ENCODE assay signal across 20 cellular contexts in the genomic region with DNA sequence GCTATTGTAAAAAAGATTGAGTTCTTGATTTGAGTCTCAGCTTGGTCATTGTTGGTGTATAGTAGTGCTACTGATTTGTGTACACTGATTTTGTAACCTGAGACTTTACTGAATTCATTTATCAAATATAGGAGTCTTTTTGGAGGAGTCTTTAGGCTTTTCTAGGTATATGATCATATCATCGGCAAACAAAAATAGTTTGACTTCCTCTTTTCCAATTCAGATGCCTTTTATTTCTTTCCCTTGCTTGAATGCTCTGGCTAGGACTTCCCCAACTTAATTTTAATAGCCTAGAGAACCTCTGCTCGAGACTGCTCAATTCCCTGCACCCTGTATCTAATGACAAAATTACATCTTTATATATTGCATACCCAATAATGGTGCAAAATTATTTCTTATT.
"Had no signal": no experiment of that assay in that cellular context is flagged by ENCODE, and none has a peak within 500 bp of the region (broad histone marks: within the 10 kb centered on the region; RNA-seq: fewer than 3 reads in every experiment).

No MANE protein-coding gene starts in this region.

- DNase-seq: effector memory CD4-positive, alpha-beta T cell; foreskin keratinocyte; heart left ventricle; kidney; natural killer cell; occipital lobe; ovary; posterior cingulate gyrus; psoas muscle; right cardiac atrium; sigmoid colon; stimulated activated CD4-positive, alpha-beta T cell treated with anti-CD3 and anti-CD28 coated beads, Interleukin-2, amount 100 ng/mL, for 24 hours; stimulated activated CD4-positive, alpha-beta T cell treated with anti-CD3 and anti-CD28 coated beads, Interleukin-4, amount 100 ng/mL, for 24 hours; stimulated activated naive CD8-positive, alpha-beta T cell treated with anti-CD3 and anti-CD28 coated beads, Interleukin-15, Interleukin-2, amounts not matched to agents 100 U/mL and 50 U/mL, for 24 hours; substantia nigra; testis; tibial artery had no signal

- ATAC-seq: foreskin keratinocyte; gastroesophageal sphincter; heart left ventricle; left lobe of liver; natural killer cell; psoas muscle; right cardiac atrium; stimulated activated memory B cell treated with anti-CD40 and anti-IgM and Interleukin-4, amounts not matched to agents 10 μg/mL and 1 μg/mL and 100 μg/mL, for 72 hours; stimulated activated naive CD8-positive, alpha-beta T cell treated with anti-CD3 and anti-CD28 coated beads, Interleukin-15, Interleukin-2, amounts not matched to agents 100 U/mL and 50 U/mL, for 24 hours had no signal
